ENCODE assay signal across 26 cellular contexts in the genomic region with DNA sequence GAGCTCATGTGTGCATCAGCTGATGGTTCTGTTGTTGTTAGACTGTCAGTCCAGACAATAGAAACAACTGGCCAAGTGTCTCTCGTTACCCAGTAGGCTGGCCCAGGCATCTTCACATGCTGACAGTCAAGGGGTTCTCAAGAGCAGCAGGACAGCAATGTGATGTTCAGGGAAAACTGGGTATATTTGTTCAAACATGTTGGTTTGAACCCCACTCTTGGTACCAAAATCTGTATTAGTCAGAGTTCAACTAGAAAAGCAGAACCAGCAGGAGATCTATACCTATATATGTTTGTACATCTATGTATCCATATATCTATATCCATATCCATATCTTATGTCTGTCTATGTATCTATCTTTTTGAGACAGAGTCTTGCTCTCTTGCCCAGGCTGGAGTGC.
"Had no signal": no experiment of that assay in that cellular context is flagged by ENCODE, and none has a peak within 500 bp of the region (broad histone marks: within the 10 kb centered on the region; RNA-seq: fewer than 3 reads in every experiment).

No MANE protein-coding gene starts in this region.

- H3K27me3 ChIP-seq: esophagus squamous epithelium, gastrocnemius medialis, heart right ventricle, left lung had no signal

- DNase-seq: dermis blood vessel endothelial cell; effector CD8-positive, alpha-beta T cell; effector memory CD8-positive, alpha-beta T cell; endodermal cell; erythroblast; esophagus squamous epithelium; foreskin fibroblast; foreskin melanocyte; gastrocnemius medialis; glutamatergic neuron; head of caudate nucleus; heart right ventricle; hippocampal formation; left cardiac atrium; left lung; left ventricle myocardium superior; lower lobe of right lung; mesenchymal stem cell; mucosa of descending colon; naive B cell had no signal

- H3K4me1 ChIP-seq: gastrocnemius medialis, lower lobe of right lung had no signal

- FAIRE-seq: colon, endometrium, islet of Langerhans, keratinocyte had no signal

- H3K27ac ChIP-seq: coronary artery, epithelial cell of prostate, esophagus squamous epithelium, gastrocnemius medialis, heart right ventricle, left lung, lower lobe of right lung had no signal

- H3K4me3 ChIP-seq: coronary artery, esophagus squamous epithelium, gastrocnemius medialis, heart right ventricle, left lung, lower lobe of right lung, mucosa of descending colon had no signal

- H3K9me3 ChIP-seq: esophagus squamous epithelium, gastrocnemius medialis, left lung, lower lobe of right lung, mucosa of descending colon had no signal

- H3K36me3 ChIP-seq: esophagus squamous epithelium, gastrocnemius medialis, heart right ventricle, left lung, lower lobe of right lung had no signal
